1 cellular context compared by ENCODE assay signal in genomic region chr2:189379731-189380261, GRCh38.
TF ChIP-seq lines count a peak whose summit lies in the region.

No MANE protein-coding gene starts in this region.

TF ChIP-seq in SK-N-SH, 30 proteins besides CTCF, POLR2A, EP300 and RAD21 (continued from another document):
- TF ChIP-seq RXRA (IDR thresholded peaks at IDR 0.05; ENCODE audit: borderline replicate concordance, low read depth) (no peak), FOXM1 (IDR thresholded peaks at IDR 0.05; ENCODE audit: low read depth) (no peak), ELF1 (IDR thresholded peaks at IDR 0.05) (no peak), TCF12 (IDR thresholded peaks at IDR 0.05) (peak; percentile 77), FOXJ3 (CRISPR knock-in tag; IDR thresholded peaks at IDR 0.05) (no peak), NFIC (IDR thresholded peaks at IDR 0.05; ENCODE audit: borderline replicate concordance) (no peak), SMC3 (IDR thresholded peaks at IDR 0.05; ENCODE audit: low read depth, low read length) (no peak), TEAD4 (IDR thresholded peaks at IDR 0.05; ENCODE audit: borderline replicate concordance, insufficient read depth) (peak; percentile 56; the same call in 1 of the 2 replicates), MXI1 (IDR thresholded peaks at IDR 0.05; ENCODE audit: low read depth, low read length) (no peak), YY1 (IDR thresholded peaks at IDR 0.05; ENCODE audit: low read depth) (no peak), MEF2A (IDR thresholded peaks at IDR 0.05; ENCODE audit: borderline replicate concordance, low read depth) (no peak), POLR2AphosphoS5 (IDR thresholded peaks at IDR 0.05; ENCODE audit: low read depth, low read length) (no peak), IRF3 (IDR thresholded peaks at IDR 0.05; ENCODE audit: low read depth, low read length) (no peak), CHD2 (IDR thresholded peaks at IDR 0.05; ENCODE audit: low read length, partially characterized antibody) (no peak), JUND (IDR thresholded peaks at IDR 0.05) (0 out of 2 replicates have a peak, but pooled peaks have one; percentile 9)
- TF ChIP-seq, protein P1, sequence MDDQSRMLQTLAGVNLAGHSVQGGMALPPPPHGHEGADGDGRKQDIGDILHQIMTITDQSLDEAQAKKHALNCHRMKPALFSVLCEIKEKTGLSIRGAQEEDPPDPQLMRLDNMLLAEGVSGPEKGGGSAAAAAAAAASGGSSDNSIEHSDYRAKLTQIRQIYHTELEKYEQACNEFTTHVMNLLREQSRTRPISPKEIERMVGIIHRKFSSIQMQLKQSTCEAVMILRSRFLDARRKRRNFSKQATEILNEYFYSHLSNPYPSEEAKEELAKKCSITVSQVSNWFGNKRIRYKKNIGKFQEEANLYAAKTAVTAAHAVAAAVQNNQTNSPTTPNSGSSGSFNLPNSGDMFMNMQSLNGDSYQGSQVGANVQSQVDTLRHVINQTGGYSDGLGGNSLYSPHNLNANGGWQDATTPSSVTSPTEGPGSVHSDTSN (IDR thresholded peaks at IDR 0.05), result peak; percentile 48; the same call in 1 of the 2 replicates
- TF ChIP-seq, protein P2, sequence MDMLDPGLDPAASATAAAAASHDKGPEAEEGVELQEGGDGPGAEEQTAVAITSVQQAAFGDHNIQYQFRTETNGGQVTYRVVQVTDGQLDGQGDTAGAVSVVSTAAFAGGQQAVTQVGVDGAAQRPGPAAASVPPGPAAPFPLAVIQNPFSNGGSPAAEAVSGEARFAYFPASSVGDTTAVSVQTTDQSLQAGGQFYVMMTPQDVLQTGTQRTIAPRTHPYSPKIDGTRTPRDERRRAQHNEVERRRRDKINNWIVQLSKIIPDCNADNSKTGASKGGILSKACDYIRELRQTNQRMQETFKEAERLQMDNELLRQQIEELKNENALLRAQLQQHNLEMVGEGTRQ (IDR thresholded peaks at IDR 0.05; ENCODE audit: borderline replicate concordance, low read depth, low read length), result no peak
- TF ChIP-seq, protein P3, sequence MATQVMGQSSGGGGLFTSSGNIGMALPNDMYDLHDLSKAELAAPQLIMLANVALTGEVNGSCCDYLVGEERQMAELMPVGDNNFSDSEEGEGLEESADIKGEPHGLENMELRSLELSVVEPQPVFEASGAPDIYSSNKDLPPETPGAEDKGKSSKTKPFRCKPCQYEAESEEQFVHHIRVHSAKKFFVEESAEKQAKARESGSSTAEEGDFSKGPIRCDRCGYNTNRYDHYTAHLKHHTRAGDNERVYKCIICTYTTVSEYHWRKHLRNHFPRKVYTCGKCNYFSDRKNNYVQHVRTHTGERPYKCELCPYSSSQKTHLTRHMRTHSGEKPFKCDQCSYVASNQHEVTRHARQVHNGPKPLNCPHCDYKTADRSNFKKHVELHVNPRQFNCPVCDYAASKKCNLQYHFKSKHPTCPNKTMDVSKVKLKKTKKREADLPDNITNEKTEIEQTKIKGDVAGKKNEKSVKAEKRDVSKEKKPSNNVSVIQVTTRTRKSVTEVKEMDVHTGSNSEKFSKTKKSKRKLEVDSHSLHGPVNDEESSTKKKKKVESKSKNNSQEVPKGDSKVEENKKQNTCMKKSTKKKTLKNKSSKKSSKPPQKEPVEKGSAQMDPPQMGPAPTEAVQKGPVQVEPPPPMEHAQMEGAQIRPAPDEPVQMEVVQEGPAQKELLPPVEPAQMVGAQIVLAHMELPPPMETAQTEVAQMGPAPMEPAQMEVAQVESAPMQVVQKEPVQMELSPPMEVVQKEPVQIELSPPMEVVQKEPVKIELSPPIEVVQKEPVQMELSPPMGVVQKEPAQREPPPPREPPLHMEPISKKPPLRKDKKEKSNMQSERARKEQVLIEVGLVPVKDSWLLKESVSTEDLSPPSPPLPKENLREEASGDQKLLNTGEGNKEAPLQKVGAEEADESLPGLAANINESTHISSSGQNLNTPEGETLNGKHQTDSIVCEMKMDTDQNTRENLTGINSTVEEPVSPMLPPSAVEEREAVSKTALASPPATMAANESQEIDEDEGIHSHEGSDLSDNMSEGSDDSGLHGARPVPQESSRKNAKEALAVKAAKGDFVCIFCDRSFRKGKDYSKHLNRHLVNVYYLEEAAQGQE (IDR thresholded peaks at IDR 0.05; ENCODE audit: low read depth, low read length), result no peak
